In the genomic region with DNA sequence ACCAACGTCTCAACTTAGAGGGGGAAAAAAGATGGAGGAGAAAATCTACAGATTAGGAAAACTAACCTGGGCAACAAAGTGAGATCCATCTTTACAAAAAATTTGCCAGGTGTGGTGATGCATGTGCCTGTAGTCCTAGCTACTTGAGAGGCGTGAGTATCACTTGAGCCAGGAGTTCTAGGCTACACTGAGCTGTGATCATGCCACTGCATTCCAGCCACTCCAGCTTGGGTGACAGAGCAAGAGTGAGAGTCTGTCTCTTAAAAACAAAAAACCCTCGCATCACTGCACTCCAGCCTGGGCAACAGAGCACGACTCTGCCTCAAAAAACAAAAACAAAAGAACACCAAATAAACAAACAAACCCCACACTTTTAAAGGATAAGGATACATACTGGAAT, we compare ENCODE assay signal across 27 cellular contexts.
"Had no signal": no experiment of that assay in that cellular context is flagged by ENCODE, and none has a peak within 500 bp of the region (broad histone marks: within the 10 kb centered on the region; RNA-seq: fewer than 3 reads in every experiment).

No MANE protein-coding gene starts in this region.

- H3K4me3 Mint-ChIP-seq: IgD-negative memory B cell had no signal

- H3K9me3 Mint-ChIP-seq: IgD-negative memory B cell had no signal

- H3K4me3 ChIP-seq: K562, SJSA1 had no signal

- H3K27ac ChIP-seq: HL-60, KMS-11, SJSA1 had no signal

- H3K9me2 ChIP-seq: SK-N-SH had no signal

- H3K36me3 Mint-ChIP-seq: IgD-negative memory B cell had no signal

- H3K27me3 ChIP-seq: SJSA1 had no signal

- DNase-seq: Kasumi-1, MM.1S, MV-4-11, NCI-H1048, NCI-H1105, NCI-H1417, NCI-H1436 treated with DMSO at 0.1 percent for 48 hours, NCI-H1694, NCI-H187 treated with DMSO at 0.1 percent for 48 hours, NCI-H2029 treated with DMSO at 0.1 percent for 48 hours, NCI-H2171, NCI-H226, NCI-H446, NCI-H510A, NCI-H524 treated with DMSO at 0.1 percent for 48 hours, NCI-H69, NCI-H774, Right ventricle myocardium superior, RPMI8226, SIG-M5, SK-N-SH, SW 1271 had no signal

- H3K4me1 Mint-ChIP-seq: IgD-negative memory B cell had no signal

- H3K27me3 Mint-ChIP-seq: IgD-negative memory B cell had no signal

- H3K9me3 ChIP-seq: SJSA1, SK-N-SH had no signal

- H3K4me2 ChIP-seq: KMS-11, SK-N-SH had no signal

- ATAC-seq: K562 had no signal

- H3K27ac Mint-ChIP-seq: IgD-negative memory B cell had no signal

- H3K36me3 ChIP-seq: SJSA1 had no signal
